8 cellular contexts compared by ENCODE assay signal in the genomic region with DNA sequence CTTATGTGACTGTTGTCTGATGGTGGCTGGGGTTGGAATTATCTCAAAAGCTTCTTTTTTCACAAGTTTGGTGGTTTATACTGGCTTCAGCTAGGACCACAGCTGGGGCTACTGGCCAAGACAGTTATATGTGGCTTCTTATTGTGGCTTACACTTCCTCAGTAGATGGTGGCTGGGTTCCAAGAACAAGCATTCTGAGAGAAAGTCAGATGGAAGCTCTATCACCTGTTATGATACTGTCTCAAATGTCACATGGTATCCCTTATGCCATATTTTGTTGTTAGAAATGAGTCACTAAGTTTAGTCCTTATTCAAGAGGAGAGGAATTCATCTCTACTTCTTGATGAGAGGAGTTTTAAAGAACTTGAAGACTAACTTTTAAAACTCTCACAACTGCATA. TPM values are rescaled to one million over a fixed set of nuclear protein-coding genes. Genes with fewer than 3 reads are reported as not detected.
DNase-seq lines count a peak whose midpoint lies in the region; ATAC-seq and TF ChIP-seq lines count a peak whose summit lies in the region.

No MANE protein-coding gene starts in this region.

- DNase-seq in GM03348 (ENCODE audit: low spot score): peak; percentile 7
- DNase-seq in amniotic epithelial cell (ENCODE audit: low read depth): peak; percentile 14
- DNase-seq in hepatic stellate cell (ENCODE audit: low spot score): no peak
- DNase-seq in T1000 (lab: John Stamatoyannopoulos, UW): no peak
- no peak for DNase-seq in medulla oblongata (ENCODE audit: extremely low spot score)
- no peak for DNase-seq in mesothelial cell of epicardium (ENCODE audit: low spot score in 2 of 2, unreplicated experiment in 2 of 2)

- no peak overlapping the region for H3K27ac Mint-ChIP-seq in mesothelial cell of epicardium

- ATAC-seq in GM19467 (IDR thresholded peaks at IDR 0.05; ENCODE audit: unreplicated experiment) (peak; percentile 92), HG03439 (IDR thresholded peaks at IDR 0.05; ENCODE audit: unreplicated experiment) (peak; percentile 79)

- peaks cover 9% of the 10 kb centered on the region for H3K36me3 Mint-ChIP-seq in mesothelial cell of epicardium

- no peak overlapping the region for H3K4me3 Mint-ChIP-seq in mesothelial cell of epicardium

- H3K9me3 Mint-ChIP-seq in mesothelial cell of epicardium: peaks cover 3% of the 10 kb centered on the region

- no peak for TF ChIP-seq CTCF in mesothelial cell of epicardium (IDR thresholded peaks at IDR 0.05; ENCODE audit: unreplicated experiment)

- no peaks in the 10 kb centered on the region for H3K27me3 Mint-ChIP-seq in mesothelial cell of epicardium (ENCODE audit: low read depth)

- H3K4me1 Mint-ChIP-seq in mesothelial cell of epicardium: no peaks in the 10 kb centered on the region

RNA-seq across cellular contexts. Expression of gene NDFIP2, which starts 41.6 kb away (rescaled TPM):
- 40.0 to 46.9 TPM (median 41.7 TPM) in 3 replicates for total RNA-seq in mesothelial cell of epicardium

Comparison
In these comparisons a context has a peak if more than half of its experiments do, and no peak if none do; other contexts are left out.
1. DNase-seq: peak in GM03348 (single experiment) and amniotic epithelial cell (single experiment); none in hepatic stellate cell (single experiment), T1000 (single experiment), medulla oblongata (single experiment) and mesothelial cell of epicardium (0 of 2).